In the genomic region with DNA sequence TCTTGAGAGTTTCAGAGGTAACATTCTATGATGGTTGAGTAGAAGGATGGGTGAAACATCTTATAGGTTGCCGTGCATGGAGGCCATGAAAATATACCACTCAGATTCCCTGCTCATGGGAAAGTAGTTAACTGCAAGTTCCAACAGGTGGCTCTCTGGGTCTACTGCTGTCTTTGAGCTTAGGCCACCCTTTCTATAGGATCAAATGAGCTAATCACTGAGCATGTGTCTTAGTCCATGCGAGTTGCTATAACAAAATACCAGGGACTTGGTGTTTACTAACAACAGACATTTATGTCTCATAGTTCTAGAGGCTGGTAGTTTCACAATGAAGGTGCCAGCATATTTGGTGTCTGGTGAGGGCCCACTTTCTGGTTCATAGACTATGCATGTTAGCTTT, we compare ENCODE assay signal across 10 cellular contexts.
A peak's percentile ranks its signal among the peaks of the same experiment; 100 is the strongest.
DNase-seq lines count a peak whose midpoint lies in the region; ATAC-seq and TF ChIP-seq lines count a peak whose summit lies in the region.
"Had no signal": no experiment of that assay in that cellular context is flagged by ENCODE, and none has a peak within 500 bp of the region (broad histone marks: within the 10 kb centered on the region; RNA-seq: fewer than 3 reads in every experiment).

No MANE protein-coding gene starts in this region.

- no peak overlapping the region for H2BK5ac ChIP-seq in mesenchymal stem cell (ENCODE audit: low read depth, low read length, poor library complexity, severe bottlenecking)

- H3K79me1 ChIP-seq in mesenchymal stem cell (replicated peaks; ENCODE audit: low read length, poor library complexity, severe bottlenecking): no peaks in the 10 kb centered on the region

- H3K4me1 ChIP-seq in mesenchymal stem cell (ENCODE audit: control insufficient read depth, insufficient read depth, low read depth, low read length) (no peaks in the 10 kb centered on the region), transverse colon (no peaks in the 10 kb centered on the region)

- H3K4me2 ChIP-seq in mesenchymal stem cell (ENCODE audit: low read length, poor library complexity, severe bottlenecking): no peak overlapping the region

- no peak overlapping the region for H3K9ac ChIP-seq in mesenchymal stem cell (ENCODE audit: low read length)

- H3K4me1 Mint-ChIP-seq in activated CD4-positive, alpha-beta T cell treated with anti-CD3 and anti-CD28 coated beads for 36 hours: no peaks in the 10 kb centered on the region

- no peak overlapping the region for H3K27ac Mint-ChIP-seq in activated CD4-positive, alpha-beta T cell treated with anti-CD3 and anti-CD28 coated beads for 36 hours

- no peak overlapping the region for H3K23ac ChIP-seq in mesenchymal stem cell (ENCODE audit: low read length in 2 of 2)

- no peak overlapping the region for H3K14ac ChIP-seq in mesenchymal stem cell (ENCODE audit: low read length in 2 of 2)

- no peak overlapping the region for H2BK120ac ChIP-seq in mesenchymal stem cell (ENCODE audit: low read depth, low read length)

- no peak for TF ChIP-seq POLR2A in transverse colon (IDR thresholded peaks at IDR 0.05)

- intact Hi-C loops in transverse colon (cut with DNase I; ENCODE audit: low total_unique reads): no loop called here
- intact Hi-C loops in activated CD4-positive, alpha-beta T cell treated with anti-CD3 and anti-CD28 coated beads for 36 hours (cut with DNase I, micrococcal nuclease): no loop called here

- in situ Hi-C loops in brain microvascular endothelial cell (cut with HindIII; ENCODE audit: low pct_ligation_motif_present, low sequenced_read_pairs) (no loop called here), transverse colon (cut with MboI; ENCODE audit: low pct_ligation_motif_present in 1 of 4, low pct_unique_long_range_greater_than_20kb in 1 of 4, low sequenced_read_pairs in 3 of 4) (no loop called here)

- no peaks in the 10 kb centered on the region for H3K27me3 Mint-ChIP-seq in activated CD4-positive, alpha-beta T cell treated with anti-CD3 and anti-CD28 coated beads for 36 hours

- H3K36me3 ChIP-seq in brain microvascular endothelial cell (replicated peaks) (no peaks in the 10 kb centered on the region), mesenchymal stem cell (ENCODE audit: control insufficient read depth in 1 of 2, insufficient read depth in 2 of 2, low read depth in 1 of 2, low read length in 2 of 2) (no peaks in the 10 kb centered on the region), transverse colon (no peaks in the 10 kb centered on the region)

- no peak overlapping the region for H3K4ac ChIP-seq in mesenchymal stem cell (ENCODE audit: low read depth in 1 of 2, low read length in 2 of 2)

- no peak overlapping the region for H2AK5ac ChIP-seq in mesenchymal stem cell (ENCODE audit: low read length, severe bottlenecking)

- H4K8ac ChIP-seq in mesenchymal stem cell (ENCODE audit: low read length): no peak overlapping the region

- no peak for TF ChIP-seq EP300 in transverse colon (IDR thresholded peaks at IDR 0.05; ENCODE audit: low read depth)

- POLR2A ChIA-PET in activated CD4-positive, alpha-beta T cell treated with anti-CD3 and anti-CD28 coated beads for 36 hours (lab: Charles Lee): no interaction called here

- no peak overlapping the region for H2BK15ac ChIP-seq in mesenchymal stem cell (ENCODE audit: low read depth, poor library complexity, severe bottlenecking)

- no peak overlapping the region for H4K91ac ChIP-seq in mesenchymal stem cell (ENCODE audit: low read length)

- CTCF ChIA-PET in activated CD4-positive, alpha-beta T cell treated with anti-CD3 and anti-CD28 coated beads for 36 hours (lab: Charles Lee): interaction anchor here (1.1 kb wide), 1 partner anchor 18 kb away, joined by 4 read pairs; no protein-coding TSS in a partner anchor

- H3K4me3 ChIP-seq in brain microvascular endothelial cell (ENCODE audit: low read depth, low read length) (no peak overlapping the region), mesenchymal stem cell (ENCODE audit: insufficient read depth in 1 of 2, low read depth in 1 of 2, low read length in 2 of 2) (no peak overlapping the region), transverse colon (no peak overlapping the region)

- no peak overlapping the region for H2AFZ ChIP-seq in mesenchymal stem cell (ENCODE audit: low read depth, low read length)

- H3K36me3 Mint-ChIP-seq in activated CD4-positive, alpha-beta T cell treated with anti-CD3 and anti-CD28 coated beads for 36 hours (ENCODE audit: low read depth): no peaks in the 10 kb centered on the region

- no peak overlapping the region for H3K18ac ChIP-seq in mesenchymal stem cell (ENCODE audit: low read depth in 1 of 2, low read length in 2 of 2)

- no peaks in the 10 kb centered on the region for H3K27me3 ChIP-seq in brain microvascular endothelial cell (replicated peaks)
- no peaks in the 10 kb centered on the region for H3K27me3 ChIP-seq in mesenchymal stem cell (ENCODE audit: control insufficient read depth in 1 of 2, insufficient read depth in 1 of 2, low read length in 2 of 2)
- no peaks in the 10 kb centered on the region for H3K27me3 ChIP-seq in transverse colon

- H3K9me3 ChIP-seq in mesenchymal stem cell (ENCODE audit: control insufficient read depth, low read length) (no peaks in the 10 kb centered on the region), transverse colon (no peaks in the 10 kb centered on the region)

- H2BK12ac ChIP-seq in mesenchymal stem cell (ENCODE audit: low read length in 2 of 2): no peak overlapping the region

- DNase-seq in H4 (ENCODE audit: low spot score): peak; percentile 31
- DNase-seq in NCI-H446 treated with DMSO at 0.1 percent for 48 hours (lab: John Stamatoyannopoulos, UW): peak; percentile 2
- peak; percentile 36 for DNase-seq in brain microvascular endothelial cell
- peak; percentile 40 for DNase-seq in mesenchymal stem cell
- no peak for DNase-seq in T1000 (lab: John Stamatoyannopoulos, UW)
- no peak for DNase-seq in transverse colon
- no peak for DNase-seq in activated CD4-positive, alpha-beta T cell treated with anti-CD3 and anti-CD28 coated beads for 36 hours
- DNase-seq: amniotic stem cell, KBM-7 had no signal

- WGBS in mesenchymal stem cell: 44% methylated on average over 2 of the region's 2 CpGs
- WGBS in transverse colon (ENCODE audit: low coverage in 1 of 2), 2 donors: 40 to 50% methylated on average over 2 of the region's 2 CpGs

- H3K9me3 Mint-ChIP-seq in activated CD4-positive, alpha-beta T cell treated with anti-CD3 and anti-CD28 coated beads for 36 hours (ENCODE audit: low read depth): peaks cover 3% of the 10 kb centered on the region

- ATAC-seq in GM19328 (IDR thresholded peaks at IDR 0.05; ENCODE audit: unreplicated experiment): no peak
- ATAC-seq in activated CD4-positive, alpha-beta T cell treated with anti-CD3 and anti-CD28 coated beads for 36 hours: no peak

- H3K4me3 Mint-ChIP-seq in activated CD4-positive, alpha-beta T cell treated with anti-CD3 and anti-CD28 coated beads for 36 hours: no peak overlapping the region

- TF ChIP-seq CTCF in brain microvascular endothelial cell (IDR thresholded peaks at IDR 0.05; ENCODE audit: low read depth, low read length, missing control alignments): peak; percentile 68
- no peak for TF ChIP-seq CTCF in transverse colon (IDR thresholded peaks at IDR 0.05)

- H3K27ac ChIP-seq in brain microvascular endothelial cell (no peak overlapping the region), mesenchymal stem cell (ENCODE audit: low read length, poor library complexity, severe bottlenecking) (no peak overlapping the region), transverse colon (no peak overlapping the region)

Comparison
In these comparisons a context has a peak if more than half of its experiments do, and no peak if none do; other contexts are left out.
1. DNase-seq: peak in H4 (single experiment), NCI-H446 treated with DMSO at 0.1 percent for 48 hours (single experiment), brain microvascular endothelial cell (single experiment) and mesenchymal stem cell (single experiment); none in T1000 (single experiment), transverse colon (single experiment) and activated CD4-positive, alpha-beta T cell treated with anti-CD3 and anti-CD28 coated beads for 36 hours (single experiment).